In genomic region chr17:66715745-66716156, GRCh38 we compare ENCODE assay signal across 8 cellular contexts.
DNase-seq lines count a peak whose midpoint lies in the region; ATAC-seq and TF ChIP-seq lines count a peak whose summit lies in the region.

No MANE protein-coding gene starts in this region.

- no peak overlapping the region for H3K4me2 ChIP-seq in PC-3 (ENCODE audit: low read length)

- intact Hi-C loops in PC-3 (cut with micrococcal nuclease): loop anchor here (1.0 to 10.0 kb wide), 5 partner anchors 9 to 659 kb away; partner anchors contain the start of gene PITPNC1

- POLR2A ChIA-PET in PC-3 (lab: Charles Lee; ENCODE audit: unreplicated experiment): no interaction called here

- DNase-seq in GM04503 (ENCODE audit: low read depth) (peak; percentile 20), LHCN-M2 (ENCODE audit: low read depth) (peak; percentile 61), PC-3 (peak; percentile 92), cerebellum (ENCODE audit: low spot score) (peak; percentile 76), left lobe of liver (ENCODE audit: low spot score) (no peak), upper lobe of left lung (no peak)

- H3K4me3 ChIP-seq in PC-3 (ENCODE audit: low read length): no peak overlapping the region
- H3K4me3 ChIP-seq in upper lobe of left lung: no peak overlapping the region

- H3K79me2 ChIP-seq in PC-3 (ENCODE audit: low read length): no peaks in the 10 kb centered on the region

- H3K4me1 ChIP-seq in PC-3 (ENCODE audit: insufficient read depth, low read length) (peaks cover 34% of the 10 kb centered on the region), upper lobe of left lung (peaks cover 0 to 24% (median 6%) of the 10 kb centered on the region in 4 donors)

- 34 to 45% methylated on average over 3 of the region's 3 CpGs for WGBS in upper lobe of left lung, 2 donors

- H3K9ac ChIP-seq in PC-3 (ENCODE audit: low read length): no peak overlapping the region

- BruUV-seq in PC-3 (replicated peaks; lab: Mats Ljungman, UMichigan): no TSS peak

- H3K36me3 ChIP-seq in PC-3 (ENCODE audit: low read depth, low read length) (no peaks in the 10 kb centered on the region), upper lobe of left lung (no peaks in the 10 kb centered on the region)

- no peaks in the 10 kb centered on the region for H3K9me2 ChIP-seq in PC-3 (replicated peaks; ENCODE audit: low read length)

- TF ChIP-seq POLR2A in upper lobe of left lung (IDR thresholded peaks at IDR 0.05): no peak

- TF ChIP-seq EP300 in upper lobe of left lung (IDR thresholded peaks at IDR 0.05): no peak

- CTCF ChIA-PET in PC-3 (lab: Charles Lee): interaction anchor here (0.5 to 1.0 kb wide), 5 partner anchors 9 to 333 kb away, joined by 3 to 6 read pairs (median 3); no protein-coding TSS in a partner anchor

- H4K20me1 ChIP-seq in PC-3 (ENCODE audit: low read length): no peaks in the 10 kb centered on the region

- H3F3A ChIP-seq in PC-3 (ENCODE audit: low read length, unreplicated experiment): no peaks in the 10 kb centered on the region

- TF ChIP-seq CTCF in 22Rv1 (IDR thresholded peaks at IDR 0.05) (peak; percentile 78), PC-3 (conservative IDR thresholded peaks at IDR 0.05; ENCODE audit: low read depth, low read length) (peak; percentile 95), upper lobe of left lung (IDR thresholded peaks at IDR 0.05) (peak; percentile 27 to 80 (median 64))

- peak; percentile 52 for ATAC-seq in PC-3
- peak; percentile 86 for ATAC-seq in left lobe of liver
- ATAC-seq in upper lobe of left lung (ENCODE audit: low FRiP score in 2 of 2): peak in 1 of 2 donors; percentile 55
- no peak for ATAC-seq in GM19452 (IDR thresholded peaks at IDR 0.05; ENCODE audit: unreplicated experiment)

- H3K9me3 ChIP-seq in PC-3 (ENCODE audit: low read length) (no peaks in the 10 kb centered on the region), upper lobe of left lung (no peaks in the 10 kb centered on the region)

- H3K27ac ChIP-seq in 22Rv1 (no peak overlapping the region), PC-3 (ENCODE audit: low read length) (no peak overlapping the region), upper lobe of left lung (no peak overlapping the region)

- H2AFZ ChIP-seq in PC-3 (ENCODE audit: low read length): no peak overlapping the region

- H3K27me3 ChIP-seq in PC-3 (ENCODE audit: low read length): no peaks in the 10 kb centered on the region
- H3K27me3 ChIP-seq in upper lobe of left lung: no peaks in the 10 kb centered on the region

Comparison
In these comparisons a context has a peak if more than half of its experiments do, and no peak if none do; other contexts are left out.
1. DNase-seq: peak in GM04503 (single experiment), LHCN-M2 (single experiment), PC-3 (single experiment) and cerebellum (single experiment); none in left lobe of liver (single experiment) and upper lobe of left lung (0 of 2).
2. Peak in every context shown above with its lines, with median percentiles within 50 percentile points of each other: CTCF ChIP-seq.